9 cellular contexts compared by ENCODE assay signal in the genomic region with DNA sequence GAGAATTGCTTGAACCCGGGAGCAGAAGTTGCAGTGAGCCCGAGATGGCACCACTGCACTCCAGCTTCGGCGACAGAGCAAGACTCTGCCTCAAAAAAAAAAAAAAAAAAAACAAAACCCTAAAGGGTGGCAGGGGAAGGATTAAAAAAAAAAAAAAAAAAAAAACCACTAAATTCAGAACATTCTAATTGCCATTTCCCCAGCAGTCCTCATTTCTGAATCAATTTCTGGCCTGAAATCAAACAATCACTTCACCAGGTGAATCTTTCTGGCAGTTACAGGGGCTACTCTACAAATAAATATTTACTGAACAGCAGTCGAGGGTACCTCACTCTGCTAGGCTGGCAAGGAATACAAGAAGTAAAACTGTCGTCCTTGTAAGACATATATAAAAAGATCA. TPM values are rescaled to one million over a fixed set of nuclear protein-coding genes. Genes with fewer than 3 reads are reported as not detected.
DNase-seq lines count a peak whose midpoint lies in the region; ATAC-seq and TF ChIP-seq lines count a peak whose summit lies in the region.
"Had no signal": no experiment of that assay in that cellular context is flagged by ENCODE, and none has a peak within 500 bp of the region (broad histone marks: within the 10 kb centered on the region; RNA-seq: fewer than 3 reads in every experiment).

No MANE protein-coding gene starts in this region.

- H3K9me3 ChIP-seq in T-helper 17 cell (ENCODE audit: control insufficient read depth, low read length, poor library complexity, severe bottlenecking) (no peaks in the 10 kb centered on the region), Peyer's patch (no peaks in the 10 kb centered on the region)

- H3K36me3 ChIP-seq in Peyer's patch = peaks cover 0 to 38% (median 0%) of the 10 kb centered on the region in 3 donors

- peak overlapping the region; percentile 91 to 94 for H3K4me3 Mint-ChIP-seq in activated T-cell treated with anti-CD3 and anti-CD28 coated beads, Interleukin-2, amount 50 U/mL, for 72 hours
- peak overlapping the region; percentile 98 for H3K4me3 Mint-ChIP-seq in T-helper 17 cell
- peak overlapping the region; percentile 90 for H3K4me3 Mint-ChIP-seq in stimulated activated memory B cell treated with anti-CD40 and anti-IgM and Interleukin-4, amounts not matched to agents 10 μg/mL and 1 μg/mL and 100 μg/mL, for 72 hours

- no peaks in the 10 kb centered on the region for H3K27me3 Mint-ChIP-seq in activated T-cell treated with anti-CD3 and anti-CD28 coated beads, Interleukin-2, amount 50 U/mL, for 72 hours (ENCODE audit: low read depth)
- no peaks in the 10 kb centered on the region for H3K27me3 Mint-ChIP-seq in T-helper 17 cell
- peaks cover 6% of the 10 kb centered on the region for H3K27me3 Mint-ChIP-seq in stimulated activated memory B cell treated with anti-CD40 and anti-IgM and Interleukin-4, amounts not matched to agents 10 μg/mL and 1 μg/mL and 100 μg/mL, for 72 hours

- H3K27me3 ChIP-seq in Peyer's patch = no peaks in the 10 kb centered on the region

- peaks cover 2 to 3% of the 10 kb centered on the region in 2 donors for H3K9me3 Mint-ChIP-seq in activated T-cell treated with anti-CD3 and anti-CD28 coated beads, Interleukin-2, amount 50 U/mL, for 72 hours
- H3K9me3 Mint-ChIP-seq in stimulated activated memory B cell treated with anti-CD40 and anti-IgM and Interleukin-4, amounts not matched to agents 10 μg/mL and 1 μg/mL and 100 μg/mL, for 72 hours = peaks cover 6% of the 10 kb centered on the region

- H3K4me3 ChIP-seq in foreskin fibroblast (ENCODE audit: low read depth in 1 of 2, low read length in 2 of 2) (peak overlapping the region; percentile 86 to 99), Peyer's patch (peak overlapping the region in 2 of 4 donors; percentile 58 to 94)

- peaks cover 0 to 5% (median 2%) of the 10 kb centered on the region in 4 donors for H3K4me1 ChIP-seq in Peyer's patch

- no peak for ATAC-seq in activated T-cell treated with anti-CD3 and anti-CD28 coated beads, Interleukin-2, amount 50 U/mL, for 72 hours (replicated peaks in 1 of 2)
- ATAC-seq in T-helper 17 cell (no peak), GM18858 (IDR thresholded peaks at IDR 0.05; ENCODE audit: unreplicated experiment) (no peak)
- ATAC-seq in stimulated activated memory B cell treated with anti-CD40 and anti-IgM and Interleukin-4, amounts not matched to agents 10 μg/mL and 1 μg/mL and 100 μg/mL, for 72 hours = no peak

- DNase-seq in activated T-cell treated with anti-CD3 and anti-CD28 coated beads, Interleukin-2, amount 50 U/mL, for 72 hours = no peak
- DNase-seq in activated T-cell treated with anti-CD3 and anti-CD28 coated beads for 4 hours = no peak
- DNase-seq in T-helper 17 cell = no peak
- DNase-seq in foreskin fibroblast = no peak
- DNase-seq in Peyer's patch = no peak
- no peak for DNase-seq in NCI-H1417 (lab: John Stamatoyannopoulos, UW)
- DNase-seq: NCI-H510A treated with DMSO at 0.1 percent for 48 hours had no signal

- H3K4me1 Mint-ChIP-seq in activated T-cell treated with anti-CD3 and anti-CD28 coated beads, Interleukin-2, amount 50 U/mL, for 72 hours (ENCODE audit: low read depth) = peaks cover 35% of the 10 kb centered on the region
- peaks cover 17% of the 10 kb centered on the region for H3K4me1 Mint-ChIP-seq in T-helper 17 cell
- H3K4me1 Mint-ChIP-seq in stimulated activated memory B cell treated with anti-CD40 and anti-IgM and Interleukin-4, amounts not matched to agents 10 μg/mL and 1 μg/mL and 100 μg/mL, for 72 hours = peaks cover 29% of the 10 kb centered on the region

- TF ChIP-seq CTCF in foreskin fibroblast (IDR thresholded peaks at IDR 0.05; ENCODE audit: low read depth, low read length) = no peak
- no peak for TF ChIP-seq CTCF in Peyer's patch (IDR thresholded peaks at IDR 0.05)

- no peak for TF ChIP-seq POLR2A in Peyer's patch (IDR thresholded peaks at IDR 0.05)

- H3K36me3 Mint-ChIP-seq in activated T-cell treated with anti-CD3 and anti-CD28 coated beads, Interleukin-2, amount 50 U/mL, for 72 hours (ENCODE audit: insufficient read depth in 2 of 2) = peaks cover 6 to 33% of the 10 kb centered on the region in 2 donors
- H3K36me3 Mint-ChIP-seq in T-helper 17 cell (ENCODE audit: low read depth) = no peaks in the 10 kb centered on the region
- H3K36me3 Mint-ChIP-seq in stimulated activated memory B cell treated with anti-CD40 and anti-IgM and Interleukin-4, amounts not matched to agents 10 μg/mL and 1 μg/mL and 100 μg/mL, for 72 hours = peaks cover 26% of the 10 kb centered on the region

- no peak overlapping the region for H3K27ac ChIP-seq in Peyer's patch

- H3K27ac Mint-ChIP-seq in activated T-cell treated with anti-CD3 and anti-CD28 coated beads, Interleukin-2, amount 50 U/mL, for 72 hours = peak overlapping the region; percentile 90
- peak overlapping the region; percentile 95 for H3K27ac Mint-ChIP-seq in T-helper 17 cell
- H3K27ac Mint-ChIP-seq in stimulated activated memory B cell treated with anti-CD40 and anti-IgM and Interleukin-4, amounts not matched to agents 10 μg/mL and 1 μg/mL and 100 μg/mL, for 72 hours = peak overlapping the region; percentile 94

RNA-seq across cellular contexts. Expression of a gene that starts 1.2 kb away (rescaled TPM):
- 10 to 100 TPM; 76.2 to 84.1 TPM for total RNA-seq in activated T-cell treated with anti-CD3 and anti-CD28 coated beads, Interleukin-2, amount 50 U/mL, for 72 hours
- total RNA-seq in T-helper 17 cell (10 to 100 TPM; 24.9 to 32.0 TPM), Peyer's patch (10 to 100 TPM; 35.5 to 98.2 (median 37.8) TPM)

RNA-seq across cellular contexts. Expression of a gene that starts 27.4 kb away (rescaled TPM):
- total RNA-seq in activated T-cell treated with anti-CD3 and anti-CD28 coated beads, Interleukin-2, amount 50 U/mL, for 72 hours = not detected
- total RNA-seq in T-helper 17 cell (not detected), Peyer's patch (not detected)

RNA-seq across cellular contexts. Expression of a gene that starts 44.8 kb away (rescaled TPM):
- total RNA-seq in activated T-cell treated with anti-CD3 and anti-CD28 coated beads, Interleukin-2, amount 50 U/mL, for 72 hours = 10 to 100 TPM; 45.1 to 55.0 TPM
- total RNA-seq in T-helper 17 cell (10 to 100 TPM; 36.6 to 44.4 TPM), Peyer's patch (100 to 1,000 TPM in 1 of 4 donors, 10 to 100 TPM in 3; 26.1 to 121 (median 38.3) TPM)
